1 cellular context compared by ENCODE assay signal in the genomic region with DNA sequence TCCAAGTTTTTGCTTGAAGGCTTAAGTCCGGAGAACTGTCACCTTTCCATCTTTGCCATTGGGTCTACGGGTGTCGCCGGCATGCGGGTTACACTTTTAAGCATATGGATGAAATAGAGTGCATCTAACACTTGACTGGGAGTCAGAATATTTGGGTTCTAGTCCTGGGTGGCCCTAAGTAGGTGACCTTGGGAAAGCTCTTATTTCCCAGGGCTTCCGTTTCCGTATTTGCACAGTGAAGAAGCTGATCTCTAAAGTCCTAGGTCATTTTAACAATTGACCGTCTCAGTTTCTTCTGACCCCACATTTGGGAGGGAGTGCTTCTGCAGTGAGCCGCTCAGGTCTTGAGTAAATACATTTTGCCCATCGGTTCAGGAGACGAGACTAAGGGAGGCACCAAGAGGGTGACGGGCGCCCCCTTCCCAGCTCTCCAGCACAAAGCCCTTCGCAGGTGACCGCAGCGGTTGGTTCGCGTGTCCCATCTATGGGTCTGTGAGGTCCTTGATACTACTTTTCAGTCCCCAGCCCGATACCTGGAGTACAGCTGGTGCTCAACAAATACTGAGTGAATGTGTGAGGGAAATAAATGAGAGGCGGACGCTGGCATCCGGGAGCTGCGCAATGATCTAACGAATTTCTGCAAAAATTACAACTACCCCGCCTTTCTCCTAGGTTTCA.
TF ChIP-seq lines count a peak whose summit lies in the region.

No MANE protein-coding gene starts in this region.

TF ChIP-seq in K562, 482 proteins besides CTCF, POLR2A, EP300 and RAD21 (continued from another document and continues in another):
- TF ChIP-seq SOX6 (IDR thresholded peaks at IDR 0.05) (no peak; the same call in 1 of the 2 replicates), NR1H2 (CRISPR knock-in tag; IDR thresholded peaks at IDR 0.05) (no peak), MTA3 (IDR thresholded peaks at IDR 0.05; ENCODE audit: borderline replicate concordance) (peak; percentile 62; the same call in 1 of the 2 replicates), MTA1 (IDR thresholded peaks at IDR 0.05; ENCODE audit: borderline replicate concordance) (0 out of 2 replicates have a peak, but pooled peaks have one; percentile 26), HIVEP1 (CRISPR knock-in tag; IDR thresholded peaks at IDR 0.05) (no peak), GTF2E2 (tag; IDR thresholded peaks at IDR 0.05) (no peak), ZNF717 (CRISPR knock-in tag; IDR thresholded peaks at IDR 0.05) (no peak), KDM5B (IDR thresholded peaks at IDR 0.05; ENCODE audit: insufficient replicate concordance, low read depth, low read length) (no peak), ETS2 (tag; IDR thresholded peaks at IDR 0.05; ENCODE audit: borderline replicate concordance, poor library complexity, severe bottlenecking) (no peak), ZNF584 (CRISPR knock-in tag; IDR thresholded peaks at IDR 0.05; ENCODE audit: low read depth) (no peak), YBX1 (IDR thresholded peaks at IDR 0.05) (no peak), TOE1 (IDR thresholded peaks at IDR 0.05; ENCODE audit: borderline replicate concordance) (peak; percentile 40), TOE1 (CRISPR knock-in tag; IDR thresholded peaks at IDR 0.05; ENCODE audit: borderline replicate concordance, low read depth) (no peak), ZNF830 (CRISPR knock-in tag; IDR thresholded peaks at IDR 0.05) (no peak), ZNF764 (CRISPR knock-in tag; IDR thresholded peaks at IDR 0.05; ENCODE audit: low read depth) (no peak), CCNT2 (IDR thresholded peaks at IDR 0.05; ENCODE audit: borderline replicate concordance, extremely low read depth, insufficient read length, low read depth, low read length) (no peak), RUNX1 (IDR thresholded peaks at IDR 0.05; ENCODE audit: low read depth) (no peak), NEUROD1 (IDR thresholded peaks at IDR 0.05; ENCODE audit: borderline replicate concordance, low read depth, low read length, partially characterized antibody) (no peak), RBM25 (IDR thresholded peaks at IDR 0.05; ENCODE audit: low read depth, low read length, severe bottlenecking) (no peak), SMARCE1 (IDR thresholded peaks at IDR 0.05) (no peak; the same call in none of the 2 replicates), RNF2 (IDR thresholded peaks at IDR 0.05) (no peak; the same call in 1 of the 2 replicates), DIDO1 (tag; IDR thresholded peaks at IDR 0.05; ENCODE audit: low read depth) (no peak), TEAD2 (tag; IDR thresholded peaks at IDR 0.05) (no peak), NCOA1 (IDR thresholded peaks at IDR 0.05; ENCODE audit: low read depth) (0 out of 2 replicates have a peak, but pooled peaks have one; percentile 19), ZNF263 (CRISPR knock-in tag; IDR thresholded peaks at IDR 0.05; ENCODE audit: borderline replicate concordance) (no peak), RBM15 (IDR thresholded peaks at IDR 0.05; ENCODE audit: insufficient read depth, low read length) (no peak), KHSRP (IDR thresholded peaks at IDR 0.05) (no peak), L3MBTL2 (IDR thresholded peaks at IDR 0.05) (peak; percentile 74), CC2D1A (IDR thresholded peaks at IDR 0.05) (0 out of 2 replicates have a peak, but pooled peaks have one; percentile 15), ZNF561 (CRISPR knock-in tag; conservative IDR thresholded peaks at IDR 0.05) (no peak), ELF4 (CRISPR knock-in tag; IDR thresholded peaks at IDR 0.05) (no peak), DNMT1 (IDR thresholded peaks at IDR 0.05) (no peak), SMARCC2 (IDR thresholded peaks at IDR 0.05; ENCODE audit: low read depth) (peak; percentile 50; the same call in 1 of the 2 replicates), ZNF780A (CRISPR knock-in tag; IDR thresholded peaks at IDR 0.05) (no peak), POLR2AphosphoS2 (IDR thresholded peaks at IDR 0.05; ENCODE audit: low read length) (no peak), FOXK2 (conservative IDR thresholded peaks at IDR 0.05 in 1 of 2, IDR thresholded peaks at IDR 0.05 in 1 of 2; ENCODE audit: low read depth in 2 of 2) (peak in 1 of 2 experiments; percentile 27; a peak in 1 of 4 replicates), KAT7 (CRISPR knock-in tag; IDR thresholded peaks at IDR 0.05; ENCODE audit: borderline replicate concordance) (no peak), SMARCB1 (IDR thresholded peaks at IDR 0.05; ENCODE audit: insufficient read length, low read depth) (no peak), FOXP1 (CRISPR knock-in tag; IDR thresholded peaks at IDR 0.05) (no peak; the same call in none of the 2 replicates), KAT8 (IDR thresholded peaks at IDR 0.05; ENCODE audit: low read depth) (no peak), RFX5 (IDR thresholded peaks at IDR 0.05; ENCODE audit: low read depth, low read length) (no peak), ZNF75A (CRISPR knock-in tag; IDR thresholded peaks at IDR 0.05) (no peak), RHOXF2B (CRISPR knock-in tag; conservative IDR thresholded peaks at IDR 0.05) (no peak), ZBTB8A (IDR thresholded peaks at IDR 0.05; ENCODE audit: partially characterized antibody) (no peak), DACH1 (IDR thresholded peaks at IDR 0.05; ENCODE audit: partially characterized antibody) (no peak), HNRNPLL (IDR thresholded peaks at IDR 0.05; ENCODE audit: low read depth, low read length, poor library complexity, severe bottlenecking) (no peak), SMARCA4 (IDR thresholded peaks at IDR 0.05) (peak; percentile 62; the same call in 1 of the 2 replicates), EWSR1 (IDR thresholded peaks at IDR 0.05; ENCODE audit: borderline replicate concordance, low read depth, partially characterized antibody) (no peak), BCOR (IDR thresholded peaks at IDR 0.05) (no peak; the same call in 1 of the 2 replicates), PRPF4 (IDR thresholded peaks at IDR 0.05; ENCODE audit: insufficient read depth, low read depth, low read length, poor library complexity, severe bottlenecking) (no peak), SRSF3 (IDR thresholded peaks at IDR 0.05; ENCODE audit: insufficient read depth, low read length) (no peak), SIN3B (IDR thresholded peaks at IDR 0.05; ENCODE audit: low read depth) (no peak; the same call in 1 of the 2 replicates), ZNF76 (CRISPR knock-in tag; IDR thresholded peaks at IDR 0.05; ENCODE audit: borderline replicate concordance) (0 out of 2 replicates have a peak, but pooled peaks have one; percentile 34), ZNF785 (CRISPR knock-in tag; IDR thresholded peaks at IDR 0.05) (no peak), SMAD1 (IDR thresholded peaks at IDR 0.05; ENCODE audit: low read depth, low read length, partially characterized antibody) (no peak), SPI1 (IDR thresholded peaks at IDR 0.05; ENCODE audit: borderline replicate concordance, low read depth, low read length) (no peak), ZBTB1 (CRISPR knock-in tag; IDR thresholded peaks at IDR 0.05; ENCODE audit: borderline replicate concordance, low read depth) (no peak), FOXJ3 (CRISPR knock-in tag; IDR thresholded peaks at IDR 0.05) (no peak), CREB1 (IDR thresholded peaks at IDR 0.05) (no peak), CREB1 (CRISPR knock-in tag; IDR thresholded peaks at IDR 0.05) (no peak)
- TF ChIP-seq, protein P1, sequence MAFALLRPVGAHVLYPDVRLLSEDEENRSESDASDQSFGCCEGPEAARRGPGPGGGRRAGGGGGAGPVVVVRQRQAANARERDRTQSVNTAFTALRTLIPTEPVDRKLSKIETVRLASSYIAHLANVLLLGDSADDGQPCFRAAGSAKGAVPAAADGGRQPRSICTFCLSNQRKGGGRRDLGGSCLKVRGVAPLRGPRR (CRISPR knock-in tag; IDR thresholded peaks at IDR 0.05) = no peak
- TF ChIP-seq, protein P2, sequence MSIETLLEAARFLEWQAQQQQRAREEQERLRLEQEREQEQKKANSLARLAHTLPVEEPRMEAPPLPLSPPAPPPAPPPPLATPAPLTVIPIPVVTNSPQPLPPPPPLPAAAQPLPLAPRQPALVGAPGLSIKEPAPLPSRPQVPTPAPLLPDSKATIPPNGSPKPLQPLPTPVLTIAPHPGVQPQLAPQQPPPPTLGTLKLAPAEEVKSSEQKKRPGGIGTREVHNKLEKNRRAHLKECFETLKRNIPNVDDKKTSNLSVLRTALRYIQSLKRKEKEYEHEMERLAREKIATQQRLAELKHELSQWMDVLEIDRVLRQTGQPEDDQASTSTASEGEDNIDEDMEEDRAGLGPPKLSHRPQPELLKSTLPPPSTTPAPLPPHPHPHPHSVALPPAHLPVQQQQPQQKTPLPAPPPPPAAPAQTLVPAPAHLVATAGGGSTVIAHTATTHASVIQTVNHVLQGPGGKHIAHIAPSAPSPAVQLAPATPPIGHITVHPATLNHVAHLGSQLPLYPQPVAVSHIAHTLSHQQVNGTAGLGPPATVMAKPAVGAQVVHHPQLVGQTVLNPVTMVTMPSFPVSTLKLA (conservative IDR thresholded peaks at IDR 0.05) = no peak
- TF ChIP-seq, protein P3, sequence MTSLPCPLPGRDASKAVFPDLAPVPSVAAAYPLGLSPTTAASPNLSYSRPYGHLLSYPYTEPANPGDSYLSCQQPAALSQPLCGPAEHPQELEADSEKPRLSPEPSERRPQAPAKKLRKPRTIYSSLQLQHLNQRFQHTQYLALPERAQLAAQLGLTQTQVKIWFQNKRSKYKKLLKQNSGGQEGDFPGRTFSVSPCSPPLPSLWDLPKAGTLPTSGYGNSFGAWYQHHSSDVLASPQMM (CRISPR knock-in tag; IDR thresholded peaks at IDR 0.05) = no peak
- TF ChIP-seq, protein P4, sequence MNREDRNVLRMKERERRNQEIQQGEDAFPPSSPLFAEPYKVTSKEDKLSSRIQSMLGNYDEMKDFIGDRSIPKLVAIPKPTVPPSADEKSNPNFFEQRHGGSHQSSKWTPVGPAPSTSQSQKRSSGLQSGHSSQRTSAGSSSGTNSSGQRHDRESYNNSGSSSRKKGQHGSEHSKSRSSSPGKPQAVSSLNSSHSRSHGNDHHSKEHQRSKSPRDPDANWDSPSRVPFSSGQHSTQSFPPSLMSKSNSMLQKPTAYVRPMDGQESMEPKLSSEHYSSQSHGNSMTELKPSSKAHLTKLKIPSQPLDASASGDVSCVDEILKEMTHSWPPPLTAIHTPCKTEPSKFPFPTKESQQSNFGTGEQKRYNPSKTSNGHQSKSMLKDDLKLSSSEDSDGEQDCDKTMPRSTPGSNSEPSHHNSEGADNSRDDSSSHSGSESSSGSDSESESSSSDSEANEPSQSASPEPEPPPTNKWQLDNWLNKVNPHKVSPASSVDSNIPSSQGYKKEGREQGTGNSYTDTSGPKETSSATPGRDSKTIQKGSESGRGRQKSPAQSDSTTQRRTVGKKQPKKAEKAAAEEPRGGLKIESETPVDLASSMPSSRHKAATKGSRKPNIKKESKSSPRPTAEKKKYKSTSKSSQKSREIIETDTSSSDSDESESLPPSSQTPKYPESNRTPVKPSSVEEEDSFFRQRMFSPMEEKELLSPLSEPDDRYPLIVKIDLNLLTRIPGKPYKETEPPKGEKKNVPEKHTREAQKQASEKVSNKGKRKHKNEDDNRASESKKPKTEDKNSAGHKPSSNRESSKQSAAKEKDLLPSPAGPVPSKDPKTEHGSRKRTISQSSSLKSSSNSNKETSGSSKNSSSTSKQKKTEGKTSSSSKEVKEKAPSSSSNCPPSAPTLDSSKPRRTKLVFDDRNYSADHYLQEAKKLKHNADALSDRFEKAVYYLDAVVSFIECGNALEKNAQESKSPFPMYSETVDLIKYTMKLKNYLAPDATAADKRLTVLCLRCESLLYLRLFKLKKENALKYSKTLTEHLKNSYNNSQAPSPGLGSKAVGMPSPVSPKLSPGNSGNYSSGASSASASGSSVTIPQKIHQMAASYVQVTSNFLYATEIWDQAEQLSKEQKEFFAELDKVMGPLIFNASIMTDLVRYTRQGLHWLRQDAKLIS (CRISPR knock-in tag; IDR thresholded peaks at IDR 0.05) = no peak
- TF ChIP-seq, protein P5, sequence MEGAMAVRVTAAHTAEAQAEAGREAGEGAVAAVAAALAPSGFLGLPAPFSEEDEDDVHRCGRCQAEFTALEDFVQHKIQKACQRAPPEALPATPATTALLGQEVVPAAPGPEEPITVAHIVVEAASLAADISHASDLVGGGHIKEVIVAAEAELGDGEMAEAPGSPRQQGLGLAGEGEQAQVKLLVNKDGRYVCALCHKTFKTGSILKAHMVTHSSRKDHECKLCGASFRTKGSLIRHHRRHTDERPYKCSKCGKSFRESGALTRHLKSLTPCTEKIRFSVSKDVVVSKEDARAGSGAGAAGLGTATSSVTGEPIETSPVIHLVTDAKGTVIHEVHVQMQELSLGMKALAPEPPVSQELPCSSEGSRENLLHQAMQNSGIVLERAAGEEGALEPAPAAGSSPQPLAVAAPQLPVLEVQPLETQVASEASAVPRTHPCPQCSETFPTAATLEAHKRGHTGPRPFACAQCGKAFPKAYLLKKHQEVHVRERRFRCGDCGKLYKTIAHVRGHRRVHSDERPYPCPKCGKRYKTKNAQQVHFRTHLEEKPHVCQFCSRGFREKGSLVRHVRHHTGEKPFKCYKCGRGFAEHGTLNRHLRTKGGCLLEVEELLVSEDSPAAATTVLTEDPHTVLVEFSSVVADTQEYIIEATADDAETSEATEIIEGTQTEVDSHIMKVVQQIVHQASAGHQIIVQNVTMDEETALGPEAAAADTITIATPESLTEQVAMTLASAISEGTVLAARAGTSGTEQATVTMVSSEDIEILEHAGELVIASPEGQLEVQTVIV (CRISPR knock-in tag; IDR thresholded peaks at IDR 0.05; ENCODE audit: borderline replicate concordance) = no peak
- TF ChIP-seq, protein P6, sequence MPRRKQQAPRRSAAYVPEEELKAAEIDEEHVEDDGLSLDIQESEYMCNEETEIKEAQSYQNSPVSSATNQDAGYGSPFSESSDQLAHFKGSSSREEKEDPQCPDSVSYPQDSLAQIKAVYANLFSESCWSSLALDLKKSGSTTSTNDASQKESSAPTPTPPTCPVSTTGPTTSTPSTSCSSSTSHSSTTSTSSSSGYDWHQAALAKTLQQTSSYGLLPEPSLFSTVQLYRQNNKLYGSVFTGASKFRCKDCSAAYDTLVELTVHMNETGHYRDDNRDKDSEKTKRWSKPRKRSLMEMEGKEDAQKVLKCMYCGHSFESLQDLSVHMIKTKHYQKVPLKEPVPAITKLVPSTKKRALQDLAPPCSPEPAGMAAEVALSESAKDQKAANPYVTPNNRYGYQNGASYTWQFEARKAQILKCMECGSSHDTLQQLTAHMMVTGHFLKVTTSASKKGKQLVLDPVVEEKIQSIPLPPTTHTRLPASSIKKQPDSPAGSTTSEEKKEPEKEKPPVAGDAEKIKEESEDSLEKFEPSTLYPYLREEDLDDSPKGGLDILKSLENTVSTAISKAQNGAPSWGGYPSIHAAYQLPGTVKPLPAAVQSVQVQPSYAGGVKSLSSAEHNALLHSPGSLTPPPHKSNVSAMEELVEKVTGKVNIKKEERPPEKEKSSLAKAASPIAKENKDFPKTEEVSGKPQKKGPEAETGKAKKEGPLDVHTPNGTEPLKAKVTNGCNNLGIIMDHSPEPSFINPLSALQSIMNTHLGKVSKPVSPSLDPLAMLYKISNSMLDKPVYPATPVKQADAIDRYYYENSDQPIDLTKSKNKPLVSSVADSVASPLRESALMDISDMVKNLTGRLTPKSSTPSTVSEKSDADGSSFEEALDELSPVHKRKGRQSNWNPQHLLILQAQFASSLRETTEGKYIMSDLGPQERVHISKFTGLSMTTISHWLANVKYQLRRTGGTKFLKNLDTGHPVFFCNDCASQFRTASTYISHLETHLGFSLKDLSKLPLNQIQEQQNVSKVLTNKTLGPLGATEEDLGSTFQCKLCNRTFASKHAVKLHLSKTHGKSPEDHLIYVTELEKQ (CRISPR knock-in tag; IDR thresholded peaks at IDR 0.05) = no peak
